Comparison of ENCODE assay signal across 29 cellular contexts in genomic region chr3:53536282-53536681, GRCh38. TPM values are rescaled to one million over a fixed set of nuclear protein-coding genes. Genes with fewer than 3 reads are reported as not detected.
"Had no signal": no experiment of that assay in that cellular context is flagged by ENCODE, and none has a peak within 500 bp of the region (broad histone marks: within the 10 kb centered on the region; RNA-seq: fewer than 3 reads in every experiment).

No MANE protein-coding gene starts in this region.

- H3K27ac ChIP-seq: coronary artery, dorsolateral prefrontal cortex, epithelial cell of prostate, esophagus squamous epithelium, WERI-Rb-1 had no signal

- H3K27me3 ChIP-seq: body of pancreas, dorsolateral prefrontal cortex, esophagus squamous epithelium had no signal

- DNase-seq: activated B cell treated with CpG ODN at 0.5 μM for 24 hours; activated CD4-positive, alpha-beta T cell treated with anti-CD3 and anti-CD28 coated beads for 48 hours; activated CD4-positive, alpha-beta T cell treated with anti-CD3 and anti-CD28 coated beads, Interleukin-2, amount 50 U/mL, for 1 hour; activated CD4-positive, alpha-beta T cell treated with anti-CD3 and anti-CD28 coated beads, Interleukin-2, amount 50 U/mL, for 48 hours; activated CD8-positive, alpha-beta memory T cell treated with anti-CD3 and anti-CD28 coated beads for 24 hours; activated CD8-positive, alpha-beta T cell treated with anti-CD3 and anti-CD28 coated beads for 36 hours; activated effector memory CD4-positive, alpha-beta T cell treated with Interleukin-2 at 50 U/mL for 16 hours; activated gamma-delta T cell treated with Interleukin-2 at 50 U/mL for 16 hours; activated naive CD4-positive, alpha-beta T cell treated with anti-CD3 and anti-CD28 coated beads, Interleukin-2, amount 50 U/mL, for 16 hours; activated naive CD4-positive, alpha-beta T cell treated with Interleukin-2 at 50 U/mL for 16 hours; activated T-cell treated with anti-CD3 and anti-CD28 coated beads, Interleukin-2, amount 50 U/mL, for 4 hours; amniotic stem cell; aorta; body of pancreas; dorsolateral prefrontal cortex; effector CD4-positive, alpha-beta T cell; effector memory CD8-positive, alpha-beta T cell; esophagus squamous epithelium; foreskin fibroblast; head of caudate nucleus; T-helper 1 cell; T-helper 17 cell; T1000; WERI-Rb-1 had no signal

- H3K4me1 ChIP-seq: esophagus squamous epithelium had no signal

- H3K36me3 ChIP-seq: esophagus squamous epithelium, WERI-Rb-1 had no signal

- ATAC-seq: activated CD4-positive, CD25-positive, alpha-beta regulatory T cell treated with anti-CD3 and anti-CD28 coated beads, Interleukin-2, amount 50 U/mL, for 24 hours; activated CD8-positive, alpha-beta T cell treated with anti-CD3 and anti-CD28 coated beads for 36 hours; activated T-cell treated with anti-CD3 and anti-CD28 coated beads, Interleukin-2, amount 50 U/mL, for 4 hours; activated T-helper 17 cell treated with anti-CD3 and anti-CD28 coated beads, Interleukin-2, amount 50 U/mL, for 72 hours; body of pancreas; effector memory CD8-positive, alpha-beta T cell; T-helper 17 cell had no signal

- H3K9me3 ChIP-seq: body of pancreas, esophagus squamous epithelium had no signal

- H3K4me3 ChIP-seq: body of pancreas, coronary artery, dorsolateral prefrontal cortex, esophagus squamous epithelium had no signal

RNA-seq across cellular contexts. Expression of gene CACNA1D, which starts 41.9 kb away (rescaled TPM):
- total RNA-seq: activated CD8-positive, alpha-beta T cell treated with anti-CD3 and anti-CD28 coated beads for 36 hours; endothelial cell of umbilical vein had no signal
